ENCODE assay signal across 8 cellular contexts in genomic region chr9:129835128-129835859, GRCh38. TPM values are rescaled to one million over a fixed set of nuclear protein-coding genes. Genes with fewer than 3 reads are reported as not detected.
DNase-seq lines count a peak whose midpoint lies in the region; ATAC-seq and TF ChIP-seq lines count a peak whose summit lies in the region.

Gene C9orf78, minus strand, starts transcription at chr9:129835275. Its CDS starts 54 bp downstream, at chr9:129835221.
Gene USP20, plus strand, starts transcription at chr9:129835458. Its CDS starts 17,098 bp downstream, at chr9:129852556.

- WGBS in prostate gland: under 1% methylated on average over 50 of the region's 81 CpGs

- H3K27ac ChIP-seq in prostate gland: peak within 1 kb of the TSS; percentile 84 to 90

- H3K4me1 ChIP-seq in prostate gland (replicated peaks): no peaks in the 10 kb centered on the region

- H3K9me3 ChIP-seq in T-helper 17 cell (ENCODE audit: control insufficient read depth, low read length, poor library complexity, severe bottlenecking) (no peaks in the 10 kb centered on the region), prostate gland (no peaks in the 10 kb centered on the region)

- H3K27me3 Mint-ChIP-seq in T-helper 17 cell: no peaks in the 10 kb centered on the region

- no peaks in the 10 kb centered on the region for H3K36me3 ChIP-seq in prostate gland

- TF ChIP-seq POLR2A in GM15510 (IDR thresholded peaks at IDR 0.05; ENCODE audit: borderline replicate concordance, extremely low read depth, insufficient read length): peak; percentile 96
- peak; percentile 89 for TF ChIP-seq POLR2A in prostate gland (IDR thresholded peaks at IDR 0.05)

- TF ChIP-seq CTCF in prostate gland (IDR thresholded peaks at IDR 0.05): peak in 2 of 4 experiments; percentile 8 to 18

- H3K4me1 Mint-ChIP-seq in T-helper 17 cell: peaks cover 50% of the 10 kb centered on the region

- H3K4me3 ChIP-seq in prostate gland: peak within 1 kb of the TSS; percentile 97 to 99

- ATAC-seq in HG02938 (IDR thresholded peaks at IDR 0.05; ENCODE audit: unreplicated experiment): peak; percentile 88
- ATAC-seq in T-helper 17 cell: peak; percentile 94
- ATAC-seq in left ventricle myocardium superior: peak; percentile 100

- peaks cover 6% of the 10 kb centered on the region for H3K36me3 Mint-ChIP-seq in T-helper 17 cell (ENCODE audit: low read depth)

- DNase-seq in NCI-H187 (lab: John Stamatoyannopoulos, UW): peak; percentile 78 to 90
- DNase-seq in T-helper 17 cell: peak; percentile 98 to 99 (median 98)
- DNase-seq in amygdala (lab: John Stamatoyannopoulos, UW): peak; percentile 53 to 96 (median 88)
- peak; percentile 99 for DNase-seq in left ventricle myocardium superior
- peak; percentile 96 for DNase-seq in prostate gland (ENCODE audit: low spot score)
- peak; percentile 97 for DNase-seq in ureter (ENCODE audit: low spot score)

- intact Hi-C loops in left ventricle myocardium superior (cut with micrococcal nuclease) (no loop called here), prostate gland (cut with DNase I) (loop anchor here (5.0 kb wide), 1 partner anchor 47 kb away; no protein-coding TSS in a partner anchor)

- H3K27ac Mint-ChIP-seq in T-helper 17 cell: peak within 1 kb of the TSS; percentile 96

- H3K27me3 ChIP-seq in prostate gland (replicated peaks; ENCODE audit: insufficient read depth): no peaks in the 10 kb centered on the region

- H3K4me3 Mint-ChIP-seq in T-helper 17 cell: peak within 1 kb of the TSS; percentile 97

RNA-seq across cellular contexts. Expression of gene C9orf78, which starts in this region (rescaled TPM):
- total RNA-seq in T-helper 17 cell (100 to 1,000 TPM in 1 of 2 donors, 10 to 100 TPM in 1; 96.2 to 111 TPM), left ventricle myocardium superior (35.6 TPM), prostate gland (10 to 100 TPM; 63.7 to 76.8 TPM), ureter (38.7 TPM)

RNA-seq across cellular contexts. Expression of gene USP20, which starts in this region (rescaled TPM):
- total RNA-seq in T-helper 17 cell (10 to 100 TPM; 80.7 to 90.0 TPM), left ventricle myocardium superior (11.6 TPM), prostate gland (10 to 100 TPM; 34.8 to 53.5 TPM), ureter (42.1 TPM)

Comparison
In these comparisons a context has a peak if more than half of its experiments do, and no peak if none do; other contexts are left out.
1. Peak in every context shown above with its lines: DNase-seq, ATAC-seq, H3K4me3 ChIP-seq and H3K27ac ChIP-seq.